8 cellular contexts compared by ENCODE assay signal in the genomic region with DNA sequence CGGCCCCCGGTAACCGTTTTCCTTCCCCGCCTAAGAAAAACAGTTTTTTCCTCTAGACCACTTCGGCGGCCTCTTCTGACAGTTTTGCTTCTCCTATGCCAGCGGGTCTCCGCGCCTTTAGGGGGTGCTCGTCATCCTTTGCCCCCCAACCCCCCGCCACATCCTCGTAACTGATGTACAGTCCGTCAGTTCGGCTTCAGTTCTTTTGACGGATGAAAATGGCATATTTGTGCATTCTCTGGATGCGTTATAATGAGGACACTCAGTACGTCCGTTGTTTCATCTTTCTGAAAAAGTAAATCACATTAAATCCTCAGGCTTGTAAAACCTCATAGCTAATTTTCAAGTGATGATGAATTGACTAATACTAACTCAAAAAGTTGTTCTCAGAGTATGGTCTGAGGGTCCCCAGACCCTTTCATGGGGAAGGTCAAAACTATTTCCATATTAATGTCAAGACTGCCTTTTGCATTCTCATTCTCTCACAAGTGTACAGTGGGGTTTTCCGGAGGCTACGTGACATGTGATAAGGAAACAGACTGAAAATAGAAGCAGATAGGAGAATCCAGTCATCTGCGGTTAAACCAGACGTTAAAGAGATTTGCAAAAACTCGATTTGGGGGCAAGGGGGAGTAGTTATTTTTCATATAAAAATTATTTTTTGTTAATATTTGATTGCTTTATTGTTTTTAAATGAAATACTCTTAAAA. TPM values are rescaled to one million over a fixed set of nuclear protein-coding genes. Genes with fewer than 3 reads are reported as not detected.
A peak's percentile ranks its signal among the peaks of the same experiment; 100 is the strongest.
DNase-seq lines count a peak whose midpoint lies in the region; ATAC-seq and TF ChIP-seq lines count a peak whose summit lies in the region.

No MANE protein-coding gene starts in this region.

- H3K4me1 Mint-ChIP-seq in neural crest cell: peaks cover 51% of the 10 kb centered on the region

- intact Hi-C loops in esophagus squamous epithelium (cut with DNase I): no loop called here

- peak; percentile 58 for TF ChIP-seq CTCF in Loucy (conservative IDR thresholded peaks at IDR 0.05; ENCODE audit: low read length)
- peak in 1 of 6 experiments; percentile 7 for TF ChIP-seq CTCF in esophagus squamous epithelium (IDR thresholded peaks at IDR 0.05)
- TF ChIP-seq CTCF in neural crest cell (conservative IDR thresholded peaks at IDR 0.05): peak; percentile 23

- peaks cover 4% of the 10 kb centered on the region for H3K27me3 Mint-ChIP-seq in neural crest cell (ENCODE audit: low read depth)

- H3K36me3 ChIP-seq in Loucy (ENCODE audit: insufficient read depth, low read length) (no peaks in the 10 kb centered on the region), esophagus squamous epithelium (peaks cover 0 to 6% (median 0%) of the 10 kb centered on the region in 3 donors)

- H2AFZ ChIP-seq in Loucy (ENCODE audit: low read length): peak overlapping the region; percentile 86

- H3K4me2 ChIP-seq in Loucy (ENCODE audit: low read depth, low read length, poor library complexity, severe bottlenecking): peak overlapping the region; percentile 84

- H3K27ac Mint-ChIP-seq in neural crest cell (ENCODE audit: unreplicated experiment): peak overlapping the region; percentile 90

- H3K9ac ChIP-seq in Loucy (ENCODE audit: low read depth, low read length, poor library complexity, severe bottlenecking): peak overlapping the region; percentile 96

- H3K9me2 ChIP-seq in Loucy (replicated peaks; ENCODE audit: low read depth, low read length): no peaks in the 10 kb centered on the region

- peaks cover 16% of the 10 kb centered on the region for H3K36me3 Mint-ChIP-seq in neural crest cell (ENCODE audit: low read depth)

- H4K20me1 ChIP-seq in Loucy (ENCODE audit: insufficient read depth, low read length, poor library complexity, severe bottlenecking): peaks cover 38% of the 10 kb centered on the region

- H3K4me3 Mint-ChIP-seq in neural crest cell: peak overlapping the region; percentile 100

- H3K27me3 ChIP-seq in Loucy (ENCODE audit: insufficient read depth, low read length, poor library complexity, severe bottlenecking): peaks cover 3% of the 10 kb centered on the region
- H3K27me3 ChIP-seq in esophagus squamous epithelium: no peaks in the 10 kb centered on the region

- H3K4me3 ChIP-seq in Loucy (ENCODE audit: low read length, poor library complexity, severe bottlenecking) (peak overlapping the region; percentile 92), esophagus squamous epithelium (peak overlapping the region; percentile 80 to 96 (median 91))

- peak; percentile 52 for DNase-seq in NCI-H446 treated with DMSO at 0.1 percent for 48 hours (lab: John Stamatoyannopoulos, UW)
- DNase-seq in NCI-H446 (lab: John Stamatoyannopoulos, UW): no peak
- DNase-seq in activated CD4-positive, alpha-beta T cell treated with anti-CD3 and anti-CD28 coated beads, Interleukin-2, amount 50 U/mL, for 48 hours: peak; percentile 21 to 48
- no peak for DNase-seq in esophagus squamous epithelium (lab: John Stamatoyannopoulos, UW)
- DNase-seq in neural crest cell (ENCODE audit: low read depth, low spot score): no peak
- DNase-seq in islet precursor cell: no peak

- H3K9me3 Mint-ChIP-seq in neural crest cell: no peaks in the 10 kb centered on the region

- ATAC-seq in GM21825 (IDR thresholded peaks at IDR 0.05; ENCODE audit: unreplicated experiment): peak; percentile 24

- 2 to 5% methylated on average over 19 to 22 of the region's 23 CpGs for WGBS in esophagus squamous epithelium, 2 donors

- TF ChIP-seq POLR2A in esophagus squamous epithelium (IDR thresholded peaks at IDR 0.05): no peak

- no peaks in the 10 kb centered on the region; the same call in 1 of the 2 replicates for H3F3A ChIP-seq in Loucy (ENCODE audit: low read depth)

- H3K4me1 ChIP-seq in Loucy (ENCODE audit: insufficient read depth, low read length, poor library complexity, severe bottlenecking): peaks cover 41% of the 10 kb centered on the region
- H3K4me1 ChIP-seq in esophagus squamous epithelium: peaks cover 0 to 49% (median 25%) of the 10 kb centered on the region in 3 donors

- H3K9me3 ChIP-seq in Loucy (ENCODE audit: insufficient read depth, low read depth, low read length) (no peaks in the 10 kb centered on the region), esophagus squamous epithelium (no peaks in the 10 kb centered on the region)

- H3K79me2 ChIP-seq in Loucy (ENCODE audit: insufficient read depth, low read length): peaks cover 41% of the 10 kb centered on the region

- H3K27ac ChIP-seq in esophagus squamous epithelium: peak overlapping the region; percentile 96 to 100 (median 98)

RNA-seq across cellular contexts. Expression of gene NAP1L1, which starts 0.8 kb away (rescaled TPM):
- total RNA-seq in esophagus squamous epithelium (100 to 1,000 TPM; 103 to 279 (median 201) TPM), neural crest cell (1,116 and 1,117 TPM in 2 replicates)

RNA-seq across cellular contexts. Expression of gene PHLDA1, which starts 53.7 kb away (rescaled TPM):
- 10 to 100 TPM; 33.8 to 77.8 (median 56.7) TPM for total RNA-seq in esophagus squamous epithelium
- total RNA-seq in neural crest cell: 29.3 and 30.9 TPM in 2 replicates

Comparison
In these comparisons a context has a peak if more than half of its experiments do, and no peak if none do; other contexts are left out.
1. DNase-seq: peak in NCI-H446 treated with DMSO at 0.1 percent for 48 hours (single experiment) and activated CD4-positive, alpha-beta T cell treated with anti-CD3 and anti-CD28 coated beads, Interleukin-2, amount 50 U/mL, for 48 hours (2 of 2); none in NCI-H446 (0 of 2), esophagus squamous epithelium (single experiment), neural crest cell (single experiment) and islet precursor cell (single experiment).